In the genomic region with DNA sequence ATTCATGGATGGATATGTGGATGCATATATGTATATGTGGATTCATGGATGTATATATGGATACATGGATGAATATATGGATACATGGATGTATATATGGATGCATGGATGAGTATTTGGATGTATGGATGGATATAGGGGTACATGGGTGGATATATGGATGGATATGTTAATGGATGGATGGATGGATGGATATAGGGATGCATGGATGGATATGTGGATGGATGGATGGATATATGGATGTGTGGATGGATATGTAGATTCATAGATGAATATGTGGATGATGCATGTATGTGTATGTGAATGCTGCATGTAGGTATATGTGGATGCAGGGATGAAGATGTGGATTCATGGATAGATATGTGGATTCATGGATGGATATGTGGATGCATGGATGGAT, we compare ENCODE assay signal across 16 cellular contexts. TPM values are rescaled to one million over a fixed set of nuclear protein-coding genes. Genes with fewer than 3 reads are reported as not detected.
DNase-seq lines count a peak whose midpoint lies in the region; ATAC-seq, FAIRE-seq and TF ChIP-seq lines count a peak whose summit lies in the region.
"Had no signal": no experiment of that assay in that cellular context is flagged by ENCODE, and none has a peak within 500 bp of the region (broad histone marks: within the 10 kb centered on the region; RNA-seq: fewer than 3 reads in every experiment).

No MANE protein-coding gene starts in this region.

- no peak overlapping the region for H3K4ac ChIP-seq in H1 (replicated peaks; ENCODE audit: insufficient read length, low read depth, low read length)

- TF ChIP-seq POLR2A in H1 (IDR thresholded peaks at IDR 0.05; ENCODE audit: control extremely low read depth in 1 of 2, low read depth in 2 of 2, low read length in 2 of 2): no peak

- FAIRE-seq in HTR-8/SVneo (lab: Jason Lieb, UNC) (peak; percentile 26), H1 (lab: Jason Lieb, UNC) (no peak)
- FAIRE-seq: GM18507 had no signal

- no peaks in the 10 kb centered on the region for H3K36me3 ChIP-seq in BLaER1 treated with 17β-estradiol and CSF1 and Interleukin-3, amounts not matched to agents 10 nM and 100 nM
- H3K36me3 ChIP-seq in H1 (ENCODE audit: control insufficient read depth in 2 of 4, insufficient read depth in 4 of 4, low read length in 3 of 4): no peaks in the 10 kb centered on the region

- H3K27me3 ChIP-seq in BLaER1 treated with 17β-estradiol and CSF1 and Interleukin-3, amounts not matched to agents 10 nM and 100 nM: peaks cover 0 to 12% (median 0%) of the 10 kb centered on the region in 11 experiments; a peak in 2 of 22 replicates
- H3K27me3 ChIP-seq in H1 (replicated peaks in 1 of 4; ENCODE audit: control insufficient read depth in 3 of 4, extremely low read depth in 1 of 4, insufficient read depth in 3 of 4, low read length in 3 of 4): no peaks in the 10 kb centered on the region

- no peaks in the 10 kb centered on the region for H3K79me1 ChIP-seq in H1 (ENCODE audit: low read depth, low read length)

- H2BK20ac ChIP-seq in H1 (ENCODE audit: low read length): no peak overlapping the region

- no peak overlapping the region for H2AK5ac ChIP-seq in H1 (ENCODE audit: low read depth, low read length)

- H2BK120ac ChIP-seq in H1 (replicated peaks; ENCODE audit: low read depth, low read length): no peak overlapping the region

- H3K18ac ChIP-seq in H1 (ENCODE audit: extremely low read depth, low read length): no peak overlapping the region

- no peaks in the 10 kb centered on the region for H3K9me3 ChIP-seq in BLaER1 treated with 17β-estradiol and CSF1 and Interleukin-3, amounts not matched to agents 10 nM and 100 nM (replicated peaks in 1 of 11)
- H3K9me3 ChIP-seq in H1 (ENCODE audit: insufficient read depth in 2 of 2, low read depth in 1 of 2, low read length in 1 of 2): no peaks in the 10 kb centered on the region

- no peak for DNase-seq in HTR-8/SVneo (ENCODE audit: insufficient read length, low spot score)
- DNase-seq in H1 (ENCODE audit: low read depth in 1 of 2, low spot score in 2 of 2): no peak
- DNase-seq in RWPE1 (ENCODE audit: low spot score): no peak
- DNase-seq in SW 1271 (lab: John Stamatoyannopoulos, UW): no peak
- DNase-seq: ACHN; Calu3; CD8-positive, alpha-beta T cell; DMS79 treated with DMSO at 0.1 percent for 48 hours; GF-D8; H7; KG1 had no signal

- H3K23ac ChIP-seq in H1 (ENCODE audit: insufficient read length): no peak overlapping the region

- no peak for ATAC-seq in GM21381 (IDR thresholded peaks at IDR 0.05; ENCODE audit: unreplicated experiment)
- ATAC-seq: CD8-positive, alpha-beta T cell; GM23338; HCT116 had no signal

- H2AFZ ChIP-seq in H1 (ENCODE audit: low read length): no peak overlapping the region
- H2AFZ ChIP-seq: GM23338 had no signal

- no peak overlapping the region for H3K9ac ChIP-seq in BLaER1 treated with 17β-estradiol and CSF1 and Interleukin-3, amounts not matched to agents 10 nM and 100 nM
- no peak overlapping the region for H3K9ac ChIP-seq in H1 (replicated peaks in 1 of 4; ENCODE audit: extremely low read depth in 1 of 4, low read depth in 3 of 4, low read length in 3 of 4)

- no peaks in the 10 kb centered on the region for H3K79me2 ChIP-seq in H1 (ENCODE audit: control insufficient read depth in 1 of 2, insufficient read depth in 2 of 2, low read length in 2 of 2)

- TF ChIP-seq CTCF in H1 (IDR thresholded peaks at IDR 0.05; ENCODE audit: control extremely low read depth in 1 of 3, insufficient read depth in 1 of 3, low read depth in 1 of 3, low read length in 3 of 3) (no peak), RWPE1 (conservative IDR thresholded peaks at IDR 0.05; ENCODE audit: low read depth) (no peak)

- H3K4me1 ChIP-seq in BLaER1 treated with 17β-estradiol and CSF1 and Interleukin-3, amounts not matched to agents 10 nM and 100 nM: peaks cover 39 to 100% (median 100%) of the 10 kb centered on the region in 10 experiments
- peaks cover 0 to 9% (median 5%) of the 10 kb centered on the region in 4 experiments; a peak in 6 of 7 replicates for H3K4me1 ChIP-seq in H1 (replicated peaks in 1 of 4; ENCODE audit: control insufficient read depth in 3 of 4, insufficient read depth in 4 of 4, low read length in 3 of 4)

- H2BK15ac ChIP-seq in H1 (ENCODE audit: low read length): no peak overlapping the region

- peak overlapping the region in 8 of 11 experiments; percentile 72 to 99 (median 93); a peak in 17 of 22 replicates for H3K4me2 ChIP-seq in BLaER1 treated with 17β-estradiol and CSF1 and Interleukin-3, amounts not matched to agents 10 nM and 100 nM
- no peak overlapping the region for H3K4me2 ChIP-seq in H1 (ENCODE audit: insufficient read depth in 1 of 2, low read depth in 2 of 2, low read length in 2 of 2)
- H3K4me2 ChIP-seq: GM23338 had no signal

- 0 out of 20 replicates have a peak overlapping the region, but pooled peaks of 1 of the 10 experiments have one; percentile 36 for H3K4me3 ChIP-seq in BLaER1 treated with 17β-estradiol and CSF1 and Interleukin-3, amounts not matched to agents 10 nM and 100 nM
- H3K4me3 ChIP-seq in H1 (ENCODE audit: extremely low read depth in 1 of 4, insufficient read depth in 2 of 4, low read depth in 3 of 4, low read length in 4 of 4): no peak overlapping the region
- H3K4me3 ChIP-seq: GM23338 had no signal

- no peak overlapping the region for H3K27ac ChIP-seq in BLaER1 treated with 17β-estradiol and CSF1 and Interleukin-3, amounts not matched to agents 10 nM and 100 nM
- no peak overlapping the region for H3K27ac ChIP-seq in H1 (ENCODE audit: low read depth, low read length)
- no peak overlapping the region for H3K27ac ChIP-seq in RWPE1

- no peak overlapping the region for H2BK5ac ChIP-seq in H1 (ENCODE audit: low read depth, low read length)

- CTCF ChIA-PET in H1 (lab: Charles Lee; ENCODE audit: partially characterized antibody): interaction anchor here (1.3 to 5.1 kb wide), 4 partner anchors 11 to 66 kb away, joined by 3 to 34 read pairs (median 15); no protein-coding TSS in a partner anchor
- CTCF ChIA-PET in RWPE1 (lab: Yijun Ruan, JAX): no interaction called here

- peaks cover 4% of the 10 kb centered on the region; the same call in 1 of the 2 replicates for H3K23me2 ChIP-seq in H1 (ENCODE audit: low read depth, low read length)

- H4K5ac ChIP-seq in H1 (ENCODE audit: insufficient read length, low read depth, low read length): no peak overlapping the region

- TF ChIP-seq EP300 in H1 (IDR thresholded peaks at IDR 0.05; ENCODE audit: borderline replicate concordance in 1 of 2, low read depth in 2 of 2, low read length in 2 of 2): no peak

- H2BK12ac ChIP-seq in H1 (ENCODE audit: low read depth, low read length): no peak overlapping the region

- H3K56ac ChIP-seq in H1 (replicated peaks; ENCODE audit: insufficient read length, low read depth, low read length): peak overlapping the region; percentile 17

- no peak for TF ChIP-seq RAD21 in H1 (IDR thresholded peaks at IDR 0.05 in 1 of 2, conservative IDR thresholded peaks at IDR 0.05 in 1 of 2; ENCODE audit: low read depth in 2 of 2, low read length in 2 of 2)

- no peak overlapping the region for H4K91ac ChIP-seq in H1 (replicated peaks; ENCODE audit: insufficient read length, low read length)

- H3K14ac ChIP-seq in H1 (ENCODE audit: insufficient read length): no peak overlapping the region

- POLR2A ChIA-PET in H1 (lab: Charles Lee; ENCODE audit: partially characterized antibody) (interaction anchor here (2.0 kb wide), 1 partner anchor 11 kb away, joined by 5 read pairs; no protein-coding TSS in a partner anchor), RWPE1 (lab: Yijun Ruan, JAX; ENCODE audit: low non-redundant PET) (no interaction called here)

- H4K8ac ChIP-seq in H1 (ENCODE audit: extremely low read depth, insufficient read depth, low read length): no peak overlapping the region

- no peaks in the 10 kb centered on the region for H4K20me1 ChIP-seq in BLaER1 treated with 17β-estradiol and CSF1 and Interleukin-3, amounts not matched to agents 10 nM and 100 nM
- H4K20me1 ChIP-seq in H1 (replicated peaks in 1 of 2; ENCODE audit: control insufficient read depth in 1 of 2, insufficient read depth in 2 of 2, low read length in 2 of 2): no peaks in the 10 kb centered on the region

TF ChIP-seq in H1, 55 proteins besides CTCF, POLR2A, EP300 and RAD21:
- TF ChIP-seq GTF2F1 (IDR thresholded peaks at IDR 0.05; ENCODE audit: borderline replicate concordance, low read depth, low read length): no peak
- no peak for TF ChIP-seq KDM4A (IDR thresholded peaks at IDR 0.05; ENCODE audit: low read depth, low read length, severe bottlenecking)
- no peak for TF ChIP-seq EZH2 (IDR thresholded peaks at IDR 0.05; ENCODE audit: low read depth, low read length, severe bottlenecking)
- TF ChIP-seq, protein P1, sequence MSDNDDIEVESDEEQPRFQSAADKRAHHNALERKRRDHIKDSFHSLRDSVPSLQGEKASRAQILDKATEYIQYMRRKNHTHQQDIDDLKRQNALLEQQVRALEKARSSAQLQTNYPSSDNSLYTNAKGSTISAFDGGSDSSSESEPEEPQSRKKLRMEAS (IDR thresholded peaks at IDR 0.05): no peak
- TF ChIP-seq ZNF274 (IDR thresholded peaks at IDR 0.05; ENCODE audit: borderline replicate concordance, extremely low read depth, low read length): no peak
- TF ChIP-seq CEBPB (IDR thresholded peaks at IDR 0.05; ENCODE audit: low read depth, low read length): no peak
- TF ChIP-seq SIRT6 (IDR thresholded peaks at IDR 0.05; ENCODE audit: low read length): no peak

RNA-seq across cellular contexts. Expression of a gene that starts 53.4 kb away (rescaled TPM):
- total RNA-seq in H1 (2021; fragmentation: NEBNext Ultra II Directional; extraction: Animal tissue kit (Norgen Biotek cat#: 25700)): 1.9 and 2.3 TPM in 2 replicates
- 2.2 and 2.3 TPM in 2 replicates for polyA plus RNA-seq in H1 (2011; rRNA removed)
- 1.7 TPM for polyA plus RNA-seq in H1 (2011; cell fraction: cytosol; rRNA removed)
- 3.0 TPM for polyA plus RNA-seq in H1 (2011; cell fraction: nucleus; rRNA removed)
- polyA plus RNA-seq in H1 (2012, experiment 1 of 2): 0.95 to 1.6 TPM (median 1.3 TPM) in 4 replicates
- 1.3 TPM for polyA plus RNA-seq in H1 (2012, experiment 2 of 2)
- 1.9 TPM for polyA plus RNA-seq in H1 (2013, experiment 1 of 2)
- 1.7 TPM for polyA plus RNA-seq in H1 (2013, experiment 2 of 2)
- 1.8 and 5.5 TPM in 2 replicates for polyA minus RNA-seq in H1 (2011; rRNA and poly(A)+ RNA removed)
- polyA minus RNA-seq in H1 (2011; cell fraction: cytosol; rRNA and poly(A)+ RNA removed): 1.2 TPM
- 3.1 TPM for polyA minus RNA-seq in H1 (2011; cell fraction: nucleus; rRNA and poly(A)+ RNA removed)

Comparison
In these comparisons a context has a peak if more than half of its experiments do, and no peak if none do; other contexts are left out.
1. H3K4me2 ChIP-seq: peak in BLaER1 treated with 17β-estradiol and CSF1 and Interleukin-3, amounts not matched to agents 10 nM and 100 nM (8 of 11); none in H1 (0 of 2).